In the genomic region with DNA sequence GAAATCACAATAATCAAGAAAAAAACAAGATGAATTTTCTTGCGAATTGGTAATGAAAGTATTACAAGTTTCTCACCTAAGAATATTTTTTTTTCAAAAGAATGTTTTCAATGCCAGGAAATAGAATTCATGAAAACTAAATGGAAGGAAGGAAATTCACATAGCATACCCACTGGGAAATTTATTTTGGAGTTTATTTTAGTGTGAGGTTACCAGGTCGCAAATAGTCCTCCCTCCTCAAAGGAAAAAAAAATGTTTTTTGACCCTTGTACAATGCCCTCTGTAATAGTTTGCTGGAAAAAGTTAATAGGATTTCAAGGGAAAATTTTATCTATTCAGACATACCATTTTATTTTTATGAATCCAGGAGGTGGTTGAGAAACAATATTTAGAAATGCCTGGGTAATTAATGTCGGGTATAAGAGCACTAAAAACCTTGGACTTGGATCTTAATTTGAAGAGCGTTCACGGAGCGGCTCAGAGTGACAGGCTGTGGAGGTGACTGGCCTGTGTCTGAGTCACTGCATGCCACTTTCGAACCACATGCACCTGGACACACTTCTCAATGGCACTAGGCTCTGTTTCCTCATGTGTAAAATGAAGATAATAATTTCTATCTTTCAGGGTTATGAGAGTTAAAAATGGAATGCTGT, we compare ENCODE assay signal across 1 cellular context.
TF ChIP-seq lines count a peak whose summit lies in the region.

No MANE protein-coding gene starts in this region.

TF ChIP-seq in liver, 16 proteins besides CTCF, POLR2A, EP300 and RAD21 (continued from another document):
- TF ChIP-seq, protein P1, sequence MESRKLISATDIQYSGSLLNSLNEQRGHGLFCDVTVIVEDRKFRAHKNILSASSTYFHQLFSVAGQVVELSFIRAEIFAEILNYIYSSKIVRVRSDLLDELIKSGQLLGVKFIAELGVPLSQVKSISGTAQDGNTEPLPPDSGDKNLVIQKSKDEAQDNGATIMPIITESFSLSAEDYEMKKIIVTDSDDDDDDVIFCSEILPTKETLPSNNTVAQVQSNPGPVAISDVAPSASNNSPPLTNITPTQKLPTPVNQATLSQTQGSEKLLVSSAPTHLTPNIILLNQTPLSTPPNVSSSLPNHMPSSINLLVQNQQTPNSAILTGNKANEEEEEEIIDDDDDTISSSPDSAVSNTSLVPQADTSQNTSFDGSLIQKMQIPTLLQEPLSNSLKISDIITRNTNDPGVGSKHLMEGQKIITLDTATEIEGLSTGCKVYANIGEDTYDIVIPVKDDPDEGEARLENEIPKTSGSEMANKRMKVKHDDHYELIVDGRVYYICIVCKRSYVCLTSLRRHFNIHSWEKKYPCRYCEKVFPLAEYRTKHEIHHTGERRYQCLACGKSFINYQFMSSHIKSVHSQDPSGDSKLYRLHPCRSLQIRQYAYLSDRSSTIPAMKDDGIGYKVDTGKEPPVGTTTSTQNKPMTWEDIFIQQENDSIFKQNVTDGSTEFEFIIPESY (IDR thresholded peaks at IDR 0.05): no peak
- TF ChIP-seq FOXA2 (IDR thresholded peaks at IDR 0.05) (no peak), RXRA (IDR thresholded peaks at IDR 0.05) (peak in 1 of 2 donors; percentile 38), GABPA (IDR thresholded peaks at IDR 0.05 in 1 of 2, conservative IDR thresholded peaks at IDR 0.05 in 1 of 2) (no peak)
- TF ChIP-seq, protein P2, sequence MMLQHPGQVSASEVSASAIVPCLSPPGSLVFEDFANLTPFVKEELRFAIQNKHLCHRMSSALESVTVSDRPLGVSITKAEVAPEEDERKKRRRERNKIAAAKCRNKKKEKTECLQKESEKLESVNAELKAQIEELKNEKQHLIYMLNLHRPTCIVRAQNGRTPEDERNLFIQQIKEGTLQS (IDR thresholded peaks at IDR 0.05): peak; percentile 34
